ENCODE assay signal across 1 cellular context in the genomic region with DNA sequence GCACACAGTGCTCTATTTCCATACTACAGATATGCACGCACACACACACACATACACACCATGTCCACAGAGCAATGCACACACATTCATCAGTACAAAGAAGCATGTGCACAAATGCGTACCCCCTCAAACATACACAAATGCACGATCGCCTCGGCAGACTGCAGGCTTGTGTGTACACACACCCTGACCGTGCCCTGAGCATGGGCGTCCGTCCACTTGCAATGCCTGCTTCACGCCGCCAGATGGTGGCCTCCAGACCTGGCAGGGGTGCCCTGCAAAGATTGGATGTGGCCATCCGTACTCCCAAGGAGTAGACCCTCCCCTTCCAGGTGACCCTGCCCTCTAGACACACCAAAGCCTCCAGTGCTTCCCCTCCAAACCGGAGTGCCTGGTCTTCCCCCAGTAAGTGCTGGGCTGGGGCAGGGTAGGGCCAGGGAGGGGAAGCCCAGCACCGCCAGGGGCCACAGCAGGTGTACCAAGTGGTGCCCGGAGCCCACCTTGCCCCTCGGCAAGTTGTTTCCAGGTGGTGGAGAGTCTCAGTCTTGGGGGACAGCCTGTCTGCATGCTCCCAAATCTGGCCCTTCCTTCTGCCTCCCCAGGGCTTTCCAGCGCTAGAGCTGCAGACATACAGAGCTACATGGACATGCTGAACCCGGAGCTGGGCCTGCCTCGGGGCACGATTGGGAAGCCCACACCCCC.
TF ChIP-seq lines count a peak whose summit lies in the region.

No MANE protein-coding gene starts in this region.

TF ChIP-seq in HepG2, 621 proteins besides CTCF, POLR2A, EP300 and RAD21 (continued from another document):
- TF ChIP-seq, protein P1, sequence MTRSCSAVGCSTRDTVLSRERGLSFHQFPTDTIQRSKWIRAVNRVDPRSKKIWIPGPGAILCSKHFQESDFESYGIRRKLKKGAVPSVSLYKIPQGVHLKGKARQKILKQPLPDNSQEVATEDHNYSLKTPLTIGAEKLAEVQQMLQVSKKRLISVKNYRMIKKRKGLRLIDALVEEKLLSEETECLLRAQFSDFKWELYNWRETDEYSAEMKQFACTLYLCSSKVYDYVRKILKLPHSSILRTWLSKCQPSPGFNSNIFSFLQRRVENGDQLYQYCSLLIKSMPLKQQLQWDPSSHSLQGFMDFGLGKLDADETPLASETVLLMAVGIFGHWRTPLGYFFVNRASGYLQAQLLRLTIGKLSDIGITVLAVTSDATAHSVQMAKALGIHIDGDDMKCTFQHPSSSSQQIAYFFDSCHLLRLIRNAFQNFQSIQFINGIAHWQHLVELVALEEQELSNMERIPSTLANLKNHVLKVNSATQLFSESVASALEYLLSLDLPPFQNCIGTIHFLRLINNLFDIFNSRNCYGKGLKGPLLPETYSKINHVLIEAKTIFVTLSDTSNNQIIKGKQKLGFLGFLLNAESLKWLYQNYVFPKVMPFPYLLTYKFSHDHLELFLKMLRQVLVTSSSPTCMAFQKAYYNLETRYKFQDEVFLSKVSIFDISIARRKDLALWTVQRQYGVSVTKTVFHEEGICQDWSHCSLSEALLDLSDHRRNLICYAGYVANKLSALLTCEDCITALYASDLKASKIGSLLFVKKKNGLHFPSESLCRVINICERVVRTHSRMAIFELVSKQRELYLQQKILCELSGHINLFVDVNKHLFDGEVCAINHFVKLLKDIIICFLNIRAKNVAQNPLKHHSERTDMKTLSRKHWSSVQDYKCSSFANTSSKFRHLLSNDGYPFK (CRISPR knock-in tag; IDR thresholded peaks at IDR 0.05; ENCODE audit: borderline replicate concordance) = 0 out of 2 replicates have a peak, but pooled peaks have one; percentile 20
- TF ChIP-seq ERF (CRISPR knock-in tag; IDR thresholded peaks at IDR 0.05) (peak; percentile 61; the same call in 1 of the 2 replicates), ZNF331 (CRISPR knock-in tag; IDR thresholded peaks at IDR 0.05) (0 out of 2 replicates have a peak, but pooled peaks have one; percentile 28), ZNF724P (CRISPR knock-in tag; IDR thresholded peaks at IDR 0.05; ENCODE audit: borderline replicate concordance) (peak; percentile 70; the same call in 1 of the 2 replicates), ZNF619 (CRISPR knock-in tag; IDR thresholded peaks at IDR 0.05) (peak; percentile 62; the same call in 1 of the 2 replicates), SRY (CRISPR knock-in tag; IDR thresholded peaks at IDR 0.05) (0 out of 2 replicates have a peak, but pooled peaks have one; percentile 44), KLF9 (CRISPR knock-in tag; IDR thresholded peaks at IDR 0.05; ENCODE audit: low read depth) (0 out of 2 replicates have a peak, but pooled peaks have one; percentile 21), ZNF607 (CRISPR knock-in tag; IDR thresholded peaks at IDR 0.05; ENCODE audit: borderline replicate concordance) (0 out of 2 replicates have a peak, but pooled peaks have one; percentile 35), ZNF709 (CRISPR knock-in tag; IDR thresholded peaks at IDR 0.05) (0 out of 2 replicates have a peak, but pooled peaks have one; percentile 23), ZNF33B (CRISPR knock-in tag; IDR thresholded peaks at IDR 0.05) (0 out of 2 replicates have a peak, but pooled peaks have one; percentile 40), IRF2 (CRISPR knock-in tag; IDR thresholded peaks at IDR 0.05) (peak; percentile 49; the same call in 1 of the 2 replicates), MED13 (CRISPR knock-in tag; IDR thresholded peaks at IDR 0.05) (no peak), ZNF557 (CRISPR knock-in tag; IDR thresholded peaks at IDR 0.05) (no peak), RXRA (CRISPR knock-in tag; IDR thresholded peaks at IDR 0.05) (peak; percentile 64; the same call in 1 of the 2 replicates), ELF3 (CRISPR knock-in tag; IDR thresholded peaks at IDR 0.05) (0 out of 2 replicates have a peak, but pooled peaks have one; percentile 15), ZNF230 (CRISPR knock-in tag; IDR thresholded peaks at IDR 0.05) (peak; percentile 60; the same call in 1 of the 2 replicates), NFATC3 (CRISPR knock-in tag; IDR thresholded peaks at IDR 0.05) (0 out of 2 replicates have a peak, but pooled peaks have one; percentile 32), HDAC1 (CRISPR knock-in tag; IDR thresholded peaks at IDR 0.05) (no peak), HNRNPL (IDR thresholded peaks at IDR 0.05; ENCODE audit: low read depth, low read length) (peak; percentile 95), MYC (CRISPR knock-in tag; IDR thresholded peaks at IDR 0.05; ENCODE audit: borderline replicate concordance) (peak; percentile 67; the same call in 1 of the 2 replicates), FOXO1 (CRISPR knock-in tag; IDR thresholded peaks at IDR 0.05) (peak; percentile 22; the same call in 1 of the 2 replicates), ZIK1 (CRISPR knock-in tag; IDR thresholded peaks at IDR 0.05; ENCODE audit: borderline replicate concordance, low read depth) (no peak)
- TF ChIP-seq, protein P2, sequence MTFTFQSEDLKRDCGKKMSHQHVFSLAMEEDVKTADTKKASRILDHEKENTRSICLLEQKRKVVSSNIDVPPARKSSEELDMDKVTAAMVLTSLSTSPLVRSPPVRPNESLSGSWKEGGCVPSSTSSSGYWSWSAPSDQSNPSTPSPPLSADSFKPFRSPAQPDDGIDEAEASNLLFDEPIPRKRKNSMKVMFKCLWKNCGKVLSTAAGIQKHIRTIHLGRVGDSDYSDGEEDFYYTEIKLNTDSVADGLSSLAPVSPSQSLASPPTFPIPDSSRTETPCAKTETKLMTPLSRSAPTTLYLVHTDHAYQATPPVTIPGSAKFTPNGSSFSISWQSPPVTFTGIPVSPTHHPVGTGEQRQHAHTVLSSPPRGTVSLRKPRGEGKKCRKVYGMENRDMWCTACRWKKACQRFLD (CRISPR knock-in tag; IDR thresholded peaks at IDR 0.05; ENCODE audit: borderline replicate concordance) = 0 out of 2 replicates have a peak, but pooled peaks have one; percentile 23
- TF ChIP-seq, protein P3, sequence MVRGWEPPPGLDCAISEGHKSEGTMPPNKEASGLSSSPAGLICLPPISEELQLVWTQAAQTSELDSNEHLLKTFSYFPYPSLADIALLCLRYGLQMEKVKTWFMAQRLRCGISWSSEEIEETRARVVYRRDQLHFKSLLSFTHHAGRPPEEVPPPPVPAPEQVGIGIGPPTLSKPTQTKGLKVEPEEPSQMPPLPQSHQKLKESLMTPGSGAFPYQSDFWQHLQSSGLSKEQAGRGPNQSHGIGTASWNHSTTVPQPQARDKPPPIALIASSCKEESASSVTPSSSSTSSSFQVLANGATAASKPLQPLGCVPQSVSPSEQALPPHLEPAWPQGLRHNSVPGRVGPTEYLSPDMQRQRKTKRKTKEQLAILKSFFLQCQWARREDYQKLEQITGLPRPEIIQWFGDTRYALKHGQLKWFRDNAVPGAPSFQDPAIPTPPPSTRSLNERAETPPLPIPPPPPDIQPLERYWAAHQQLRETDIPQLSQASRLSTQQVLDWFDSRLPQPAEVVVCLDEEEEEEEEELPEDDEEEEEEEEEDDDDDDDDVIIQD (CRISPR knock-in tag; IDR thresholded peaks at IDR 0.05; ENCODE audit: low read depth) = no peak; the same call in 1 of the 2 replicates
- TF ChIP-seq, protein P4, sequence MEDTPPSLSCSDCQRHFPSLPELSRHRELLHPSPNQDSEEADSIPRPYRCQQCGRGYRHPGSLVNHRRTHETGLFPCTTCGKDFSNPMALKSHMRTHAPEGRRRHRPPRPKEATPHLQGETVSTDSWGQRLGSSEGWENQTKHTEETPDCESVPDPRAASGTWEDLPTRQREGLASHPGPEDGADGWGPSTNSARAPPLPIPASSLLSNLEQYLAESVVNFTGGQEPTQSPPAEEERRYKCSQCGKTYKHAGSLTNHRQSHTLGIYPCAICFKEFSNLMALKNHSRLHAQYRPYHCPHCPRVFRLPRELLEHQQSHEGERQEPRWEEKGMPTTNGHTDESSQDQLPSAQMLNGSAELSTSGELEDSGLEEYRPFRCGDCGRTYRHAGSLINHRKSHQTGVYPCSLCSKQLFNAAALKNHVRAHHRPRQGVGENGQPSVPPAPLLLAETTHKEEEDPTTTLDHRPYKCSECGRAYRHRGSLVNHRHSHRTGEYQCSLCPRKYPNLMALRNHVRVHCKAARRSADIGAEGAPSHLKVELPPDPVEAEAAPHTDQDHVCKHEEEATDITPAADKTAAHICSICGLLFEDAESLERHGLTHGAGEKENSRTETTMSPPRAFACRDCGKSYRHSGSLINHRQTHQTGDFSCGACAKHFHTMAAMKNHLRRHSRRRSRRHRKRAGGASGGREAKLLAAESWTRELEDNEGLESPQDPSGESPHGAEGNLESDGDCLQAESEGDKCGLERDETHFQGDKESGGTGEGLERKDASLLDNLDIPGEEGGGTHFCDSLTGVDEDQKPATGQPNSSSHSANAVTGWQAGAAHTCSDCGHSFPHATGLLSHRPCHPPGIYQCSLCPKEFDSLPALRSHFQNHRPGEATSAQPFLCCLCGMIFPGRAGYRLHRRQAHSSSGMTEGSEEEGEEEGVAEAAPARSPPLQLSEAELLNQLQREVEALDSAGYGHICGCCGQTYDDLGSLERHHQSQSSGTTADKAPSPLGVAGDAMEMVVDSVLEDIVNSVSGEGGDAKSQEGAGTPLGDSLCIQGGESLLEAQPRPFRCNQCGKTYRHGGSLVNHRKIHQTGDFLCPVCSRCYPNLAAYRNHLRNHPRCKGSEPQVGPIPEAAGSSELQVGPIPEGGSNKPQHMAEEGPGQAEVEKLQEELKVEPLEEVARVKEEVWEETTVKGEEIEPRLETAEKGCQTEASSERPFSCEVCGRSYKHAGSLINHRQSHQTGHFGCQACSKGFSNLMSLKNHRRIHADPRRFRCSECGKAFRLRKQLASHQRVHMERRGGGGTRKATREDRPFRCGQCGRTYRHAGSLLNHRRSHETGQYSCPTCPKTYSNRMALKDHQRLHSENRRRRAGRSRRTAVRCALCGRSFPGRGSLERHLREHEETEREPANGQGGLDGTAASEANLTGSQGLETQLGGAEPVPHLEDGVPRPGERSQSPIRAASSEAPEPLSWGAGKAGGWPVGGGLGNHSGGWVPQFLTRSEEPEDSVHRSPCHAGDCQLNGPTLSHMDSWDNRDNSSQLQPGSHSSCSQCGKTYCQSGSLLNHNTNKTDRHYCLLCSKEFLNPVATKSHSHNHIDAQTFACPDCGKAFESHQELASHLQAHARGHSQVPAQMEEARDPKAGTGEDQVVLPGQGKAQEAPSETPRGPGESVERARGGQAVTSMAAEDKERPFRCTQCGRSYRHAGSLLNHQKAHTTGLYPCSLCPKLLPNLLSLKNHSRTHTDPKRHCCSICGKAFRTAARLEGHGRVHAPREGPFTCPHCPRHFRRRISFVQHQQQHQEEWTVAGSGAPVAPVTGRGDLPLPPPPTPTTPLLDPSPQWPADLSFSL (CRISPR knock-in tag; IDR thresholded peaks at IDR 0.05) = peak; percentile 74
- TF ChIP-seq, protein P5, sequence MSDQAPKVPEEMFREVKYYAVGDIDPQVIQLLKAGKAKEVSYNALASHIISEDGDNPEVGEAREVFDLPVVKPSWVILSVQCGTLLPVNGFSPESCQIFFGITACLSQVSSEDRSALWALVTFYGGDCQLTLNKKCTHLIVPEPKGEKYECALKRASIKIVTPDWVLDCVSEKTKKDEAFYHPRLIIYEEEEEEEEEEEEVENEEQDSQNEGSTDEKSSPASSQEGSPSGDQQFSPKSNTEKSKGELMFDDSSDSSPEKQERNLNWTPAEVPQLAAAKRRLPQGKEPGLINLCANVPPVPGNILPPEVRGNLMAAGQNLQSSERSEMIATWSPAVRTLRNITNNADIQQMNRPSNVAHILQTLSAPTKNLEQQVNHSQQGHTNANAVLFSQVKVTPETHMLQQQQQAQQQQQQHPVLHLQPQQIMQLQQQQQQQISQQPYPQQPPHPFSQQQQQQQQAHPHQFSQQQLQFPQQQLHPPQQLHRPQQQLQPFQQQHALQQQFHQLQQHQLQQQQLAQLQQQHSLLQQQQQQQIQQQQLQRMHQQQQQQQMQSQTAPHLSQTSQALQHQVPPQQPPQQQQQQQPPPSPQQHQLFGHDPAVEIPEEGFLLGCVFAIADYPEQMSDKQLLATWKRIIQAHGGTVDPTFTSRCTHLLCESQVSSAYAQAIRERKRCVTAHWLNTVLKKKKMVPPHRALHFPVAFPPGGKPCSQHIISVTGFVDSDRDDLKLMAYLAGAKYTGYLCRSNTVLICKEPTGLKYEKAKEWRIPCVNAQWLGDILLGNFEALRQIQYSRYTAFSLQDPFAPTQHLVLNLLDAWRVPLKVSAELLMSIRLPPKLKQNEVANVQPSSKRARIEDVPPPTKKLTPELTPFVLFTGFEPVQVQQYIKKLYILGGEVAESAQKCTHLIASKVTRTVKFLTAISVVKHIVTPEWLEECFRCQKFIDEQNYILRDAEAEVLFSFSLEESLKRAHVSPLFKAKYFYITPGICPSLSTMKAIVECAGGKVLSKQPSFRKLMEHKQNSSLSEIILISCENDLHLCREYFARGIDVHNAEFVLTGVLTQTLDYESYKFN (CRISPR knock-in tag; conservative IDR thresholded peaks at IDR 0.05) = no peak; the same call in 1 of the 2 replicates
